Comparison of ENCODE assay signal across 7 cellular contexts in genomic region chr11:6030658-6031057, GRCh38.
"Had no signal": no experiment of that assay in that cellular context is flagged by ENCODE, and none has a peak within 500 bp of the region (broad histone marks: within the 10 kb centered on the region; RNA-seq: fewer than 3 reads in every experiment).

OR56A1 (minus strand) TSS chr11:6030758; CDS start chr11:6027692, 3,066 bp downstream.

- H3K4me3 ChIP-seq: K562 had no signal

- H3K9ac ChIP-seq: KMS-11 had no signal

- DNase-seq: IMR-90, KBM-7, KG1 had no signal

- ATAC-seq: HepG2, K562 had no signal

- H3K27ac ChIP-seq: HL-60, KMS-11 had no signal

- H3K4me2 ChIP-seq: KMS-11 had no signal
